Comparison of ENCODE assay signal across 22 cellular contexts in genomic region chr5:178323541-178323865, GRCh38.
DNase-seq lines count a peak whose midpoint lies in the region; ATAC-seq, FAIRE-seq and TF ChIP-seq lines count a peak whose summit lies in the region.
"Had no signal": no experiment of that assay in that cellular context is flagged by ENCODE, and none has a peak within 500 bp of the region (broad histone marks: within the 10 kb centered on the region; RNA-seq: fewer than 3 reads in every experiment).

No MANE protein-coding gene starts in this region.

- FAIRE-seq in GM12878 (lab: Jason Lieb, UNC) = no peak

- POLR2A ChIA-PET in GM12878 (lab: Charles Lee) = no interaction called here
- POLR2A ChIA-PET in SK-N-SH (lab: Yijun Ruan, JAX) = no interaction called here

- CTCF ChIA-PET in GM12878 (lab: Yijun Ruan, JAX) (interaction anchor here (0.6 kb wide), 1 partner anchor 115 kb away, joined by 3 read pairs; no protein-coding TSS in a partner anchor), SK-N-SH (lab: Yijun Ruan, JAX) (no interaction called here)

- H3K36me3 ChIP-seq in GM12878 (ENCODE audit: control insufficient read depth in 2 of 2, insufficient read depth in 2 of 2, low read length in 1 of 2) = no peaks in the 10 kb centered on the region
- H3K36me3 ChIP-seq in thyroid gland = no peaks in the 10 kb centered on the region
- H3K36me3 ChIP-seq in SK-N-SH (replicated peaks in 1 of 2; ENCODE audit: control insufficient read depth in 1 of 2, insufficient read depth in 2 of 2, low read length in 1 of 2) = no peaks in the 10 kb centered on the region
- H3K36me3 ChIP-seq: SJCRH30 had no signal

- TF ChIP-seq RAD21 in GM12878 (IDR thresholded peaks at IDR 0.05; ENCODE audit: insufficient read depth, low read depth, low read length) (no peak), SK-N-SH (IDR thresholded peaks at IDR 0.05; ENCODE audit: low read length) (no peak)

- H2AFZ ChIP-seq in GM12878 (ENCODE audit: control insufficient read depth, low read depth, low read length) (no peak overlapping the region), SK-N-SH (ENCODE audit: low read depth) (no peak overlapping the region)

- TF ChIP-seq CTCF in GM12878 (IDR thresholded peaks at IDR 0.05 in 2 of 3, conservative IDR thresholded peaks at IDR 0.05 in 1 of 3; ENCODE audit: control insufficient read depth in 2 of 3, extremely low read depth in 1 of 3, insufficient read depth in 1 of 3, low read depth in 3 of 3, low read length in 3 of 3) (no peak), thyroid gland (IDR thresholded peaks at IDR 0.05) (no peak), SK-N-SH (IDR thresholded peaks at IDR 0.05) (no peak)

- BruUV-seq in GM12878 (replicated peaks; lab: Mats Ljungman, UMichigan) = TSS peak; percentile 80

- H3K9me3 ChIP-seq in GM12878 (replicated peaks; ENCODE audit: control insufficient read depth, insufficient read depth, low read length) (no peaks in the 10 kb centered on the region; the same call in 1 of the 3 replicates), thyroid gland (no peaks in the 10 kb centered on the region), SK-N-SH (no peaks in the 10 kb centered on the region)
- H3K9me3 ChIP-seq: MG63, SJCRH30 had no signal

- TF ChIP-seq POLR2A in GM12878 (IDR thresholded peaks at IDR 0.05; ENCODE audit: low read depth, low read length) (no peak), thyroid gland (IDR thresholded peaks at IDR 0.05) (no peak)

- intact Hi-C loops in GM12878 (cut with micrococcal nuclease; ENCODE audit: unreplicated experiment) (loop anchor here (5.0 kb wide), 1 partner anchor 41 kb away; no protein-coding TSS in a partner anchor), thyroid gland (cut with DNase I) (no loop called here)

- TF ChIP-seq EP300 in GM12878 (IDR thresholded peaks at IDR 0.05; ENCODE audit: borderline replicate concordance in 1 of 2, control insufficient read depth in 1 of 2, low read depth in 2 of 2, low read length in 2 of 2) (no peak), SK-N-SH (IDR thresholded peaks at IDR 0.05; ENCODE audit: borderline replicate concordance in 1 of 2, low read depth in 1 of 2, low read length in 1 of 2) (no peak)

- H3K9me2 ChIP-seq in SK-N-SH = no peaks in the 10 kb centered on the region

- peak; percentile 35 for ATAC-seq in GM19023 (IDR thresholded peaks at IDR 0.05; ENCODE audit: unreplicated experiment)
- peak; percentile 18 for ATAC-seq in GM21619 (IDR thresholded peaks at IDR 0.05; ENCODE audit: unreplicated experiment)
- ATAC-seq in GM12878 = peak; percentile 47
- ATAC-seq in left lobe of liver = no peak
- ATAC-seq: activated CD8-positive, alpha-beta T cell treated with anti-CD3 and anti-CD28 coated beads for 36 hours; effector memory CD8-positive, alpha-beta T cell; PC-3; WTC11 had no signal

- H3K4me2 ChIP-seq in GM12878 (ENCODE audit: control insufficient read depth, insufficient read depth) (peak overlapping the region; percentile 84), SK-N-SH (no peak overlapping the region)

- in situ Hi-C loops in GM12878 (cut with MboI) = no loop called here

- DNase-seq in GM12878 (ENCODE audit: low read depth, low spot score) (no peak), thyroid gland (no peak), SK-N-SH (no peak), left lobe of liver (ENCODE audit: low spot score) (no peak), foreskin melanocyte (no peak)
- DNase-seq: activated CD8-positive, alpha-beta T cell treated with anti-CD3 and anti-CD28 coated beads for 36 hours; activated naive CD4-positive, alpha-beta T cell treated with anti-CD3 and anti-CD28 coated beads, Interleukin-2, amount 10 ng/mL, durations not matched to agents 7 days and 5 days; activated T-cell treated with anti-CD3 and anti-CD28 coated beads, Interleukin-2, amount 50 U/mL, for 1 hour; COR-L47; effector memory CD8-positive, alpha-beta T cell; glutamatergic neuron; GOT3; MG63; midbrain; NCI-H1436; NCI-H774; PC-3; SJCRH30; T-helper 2 cell had no signal

- SMC1A ChIA-PET in GM12878 (lab: Charles Lee; ENCODE audit: uncharacterized antibody, unreplicated experiment) = no interaction called here

- no peaks in the 10 kb centered on the region for H3K27me3 ChIP-seq in GM12878 (replicated peaks in 1 of 2; ENCODE audit: control insufficient read depth in 2 of 2, insufficient read depth in 2 of 2, low read length in 1 of 2)
- H3K27me3 ChIP-seq in thyroid gland = no peaks in the 10 kb centered on the region
- H3K27me3 ChIP-seq in SK-N-SH (ENCODE audit: insufficient read depth) = no peaks in the 10 kb centered on the region
- H3K27me3 ChIP-seq: MG63, SJCRH30 had no signal

- H3K4me3 ChIP-seq in GM12878 = peak overlapping the region; percentile 50; the same call in 1 of the 2 replicates
- no peak overlapping the region for H3K4me3 ChIP-seq in thyroid gland (replicated peaks in 1 of 3)
- H3K4me3 ChIP-seq in SK-N-SH (ENCODE audit: low read depth in 2 of 2, low read length in 1 of 2) = no peak overlapping the region
- H3K4me3 ChIP-seq: MG63, SJCRH30 had no signal

- H3K79me2 ChIP-seq in GM12878 (ENCODE audit: control insufficient read depth, insufficient read depth, low read length) = peaks cover 4% of the 10 kb centered on the region
- no peaks in the 10 kb centered on the region for H3K79me2 ChIP-seq in SK-N-SH (ENCODE audit: insufficient read depth)

- peak overlapping the region; percentile 56; the same call in 1 of the 2 replicates for H3K9ac ChIP-seq in GM12878 (ENCODE audit: control insufficient read depth, insufficient read depth, low read length)
- H3K9ac ChIP-seq in SK-N-SH = no peak overlapping the region

- WGBS in GM12878 (ENCODE audit: insufficient coverage, insufficient replicate concordance, low lambda C conversion rate, missing lambda C conversion rate) = 0% methylated on average over 4 of the region's 6 CpGs
- 80 to 81% methylated on average over 3 to 6 of the region's 6 CpGs for WGBS in thyroid gland, 2 donors
- 46% methylated on average over 4 of the region's 6 CpGs for WGBS in SK-N-SH (ENCODE audit: low lambda C conversion rate)

- H3F3A ChIP-seq in SK-N-SH (replicated peaks; ENCODE audit: insufficient read depth) = no peaks in the 10 kb centered on the region

- H3K4me1 ChIP-seq in GM12878 (ENCODE audit: control insufficient read depth, insufficient read depth, low read length) (peaks cover 11% of the 10 kb centered on the region), thyroid gland (peaks cover 56 to 64% of the 10 kb centered on the region in 2 donors), SK-N-SH (ENCODE audit: control insufficient read depth in 1 of 2, insufficient read depth in 2 of 2, low read depth in 1 of 2, low read length in 1 of 2) (peaks cover 0 to 21% of the 10 kb centered on the region in 2 experiments; a peak in 1 of 4 replicates)
- H3K4me1 ChIP-seq: SJCRH30 had no signal

- H3K27ac ChIP-seq in GM12878 (ENCODE audit: control insufficient read depth, insufficient read depth) (peak overlapping the region; percentile 72), thyroid gland (peak overlapping the region; percentile 90 to 96 (median 95)), SK-N-SH (ENCODE audit: low read depth in 2 of 2, low read length in 1 of 2) (no peak overlapping the region)
- H3K27ac ChIP-seq: SJCRH30 had no signal

- H4K20me1 ChIP-seq in GM12878 (ENCODE audit: control insufficient read depth, insufficient read depth) (no peaks in the 10 kb centered on the region), SK-N-SH (ENCODE audit: insufficient read depth) (no peaks in the 10 kb centered on the region)

- RAD21 ChIA-PET in GM12878 (lab: Charles Lee; ENCODE audit: unreplicated experiment) = no interaction called here

TF ChIP-seq in GM12878, 131 proteins besides CTCF, POLR2A, EP300 and RAD21:
- TF ChIP-seq MEF2B (IDR thresholded peaks at IDR 0.05; ENCODE audit: partially characterized antibody, poor library complexity, severe bottlenecking) = peak; percentile 14
- no peak for TF ChIP-seq SRF (IDR thresholded peaks at IDR 0.05; ENCODE audit: low read depth in 2 of 2, low read length in 2 of 2)

TF ChIP-seq in SK-N-SH, 30 proteins besides CTCF, POLR2A, EP300 and RAD21 (continues in another document):
- no peak for TF ChIP-seq TEAD4 (IDR thresholded peaks at IDR 0.05; ENCODE audit: borderline replicate concordance, insufficient read depth)
- TF ChIP-seq, protein P1, sequence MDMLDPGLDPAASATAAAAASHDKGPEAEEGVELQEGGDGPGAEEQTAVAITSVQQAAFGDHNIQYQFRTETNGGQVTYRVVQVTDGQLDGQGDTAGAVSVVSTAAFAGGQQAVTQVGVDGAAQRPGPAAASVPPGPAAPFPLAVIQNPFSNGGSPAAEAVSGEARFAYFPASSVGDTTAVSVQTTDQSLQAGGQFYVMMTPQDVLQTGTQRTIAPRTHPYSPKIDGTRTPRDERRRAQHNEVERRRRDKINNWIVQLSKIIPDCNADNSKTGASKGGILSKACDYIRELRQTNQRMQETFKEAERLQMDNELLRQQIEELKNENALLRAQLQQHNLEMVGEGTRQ (IDR thresholded peaks at IDR 0.05; ENCODE audit: borderline replicate concordance, low read depth, low read length) = no peak
- TF ChIP-seq FOXJ3 (CRISPR knock-in tag; IDR thresholded peaks at IDR 0.05) = no peak
- no peak for TF ChIP-seq FOXM1 (IDR thresholded peaks at IDR 0.05; ENCODE audit: low read depth)
- no peak for TF ChIP-seq TCF12 (IDR thresholded peaks at IDR 0.05)
- TF ChIP-seq GATA2 (CRISPR knock-in tag; IDR thresholded peaks at IDR 0.05) = no peak
- no peak for TF ChIP-seq RCOR1 (IDR thresholded peaks at IDR 0.05; ENCODE audit: low read length)
- TF ChIP-seq MXI1 (IDR thresholded peaks at IDR 0.05; ENCODE audit: low read depth, low read length) = no peak
- TF ChIP-seq NFIC (IDR thresholded peaks at IDR 0.05; ENCODE audit: borderline replicate concordance) = no peak
- no peak for TF ChIP-seq EZH2phosphoT487 (IDR thresholded peaks at IDR 0.05; ENCODE audit: borderline replicate concordance, low read depth)
- TF ChIP-seq YY1 (IDR thresholded peaks at IDR 0.05; ENCODE audit: low read depth) = no peak

Comparison
In these comparisons a context has a peak if more than half of its experiments do, and no peak if none do; other contexts are left out.
1. H3K27ac ChIP-seq: peak in GM12878 (single experiment) and thyroid gland (3 of 3); none in SK-N-SH (0 of 2).